In the genomic region with DNA sequence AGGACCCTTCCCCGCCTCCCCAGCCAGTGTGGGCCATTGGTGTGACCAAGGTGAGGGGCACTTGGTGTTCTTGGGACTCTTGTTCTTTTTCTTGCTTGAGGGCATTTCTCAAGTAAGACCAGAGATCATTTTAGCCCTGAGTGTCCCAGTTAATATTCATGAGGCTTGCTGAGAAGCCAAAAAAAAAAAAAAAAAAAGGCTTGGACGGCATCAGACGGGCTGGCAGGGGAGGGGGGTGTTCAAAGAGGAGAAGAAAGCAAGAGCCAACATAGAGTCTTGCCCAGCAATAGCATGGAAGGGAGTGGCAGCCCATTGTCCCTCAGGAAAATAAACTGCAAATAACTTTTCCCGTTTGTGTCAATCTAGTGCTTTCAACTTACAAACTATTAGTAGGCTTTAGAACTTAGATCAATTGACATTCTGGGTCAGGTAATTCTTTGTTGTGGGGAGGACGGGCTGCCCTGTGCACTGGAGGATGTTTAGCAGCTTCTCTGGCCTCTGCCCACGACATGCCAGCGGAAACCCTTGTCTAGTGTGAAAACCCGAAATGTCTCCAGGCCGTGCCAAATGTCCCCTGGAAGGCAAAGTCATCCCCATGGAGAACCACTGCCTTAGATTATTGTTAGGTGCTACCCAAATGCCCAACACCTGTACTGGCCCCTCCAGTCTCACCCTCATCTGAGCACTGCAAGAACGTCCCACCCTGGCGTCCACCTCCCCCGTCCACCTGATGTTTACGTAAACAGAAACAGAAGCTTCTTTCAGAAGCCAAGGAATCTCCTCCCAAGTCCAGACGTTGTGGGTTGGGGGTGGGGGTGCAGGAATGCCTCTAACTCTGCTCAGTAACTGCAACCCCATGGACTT, we compare ENCODE assay signal across 8 cellular contexts.
DNase-seq lines count a peak whose midpoint lies in the region; ATAC-seq and TF ChIP-seq lines count a peak whose summit lies in the region.

No MANE protein-coding gene starts in this region.

- TF ChIP-seq CTCF in GM12875 (IDR thresholded peaks at IDR 0.05; ENCODE audit: borderline replicate concordance, insufficient read depth, low read depth, low read length) (no peak), omental fat pad (IDR thresholded peaks at IDR 0.05) (no peak), right atrium auricular region (IDR thresholded peaks at IDR 0.05) (no peak)

- CTCF ChIA-PET in naive thymus-derived CD4-positive, alpha-beta T cell (lab: Charles Lee): interaction anchor here (0.5 to 5.7 kb wide), 13 partner anchors 14 to 167 kb away, joined by 3 to 51 read pairs (median 6); a partner anchor contains a TSS

- H3K27me3 ChIP-seq in BLaER1 (no peaks in the 10 kb centered on the region), right atrium auricular region (no peaks in the 10 kb centered on the region)
- no peaks in the 10 kb centered on the region for H3K27me3 ChIP-seq in naive thymus-derived CD4-positive, alpha-beta T cell (ENCODE audit: control insufficient read depth in 2 of 2, insufficient read depth in 2 of 2, low read length in 2 of 2)

- H3K4me3 ChIP-seq in BLaER1 (no peak overlapping the region), GM12875 (ENCODE audit: low read depth, low read length) (peak overlapping the region; percentile 23), right atrium auricular region (no peak overlapping the region)
- peak overlapping the region; percentile 56 for H3K4me3 ChIP-seq in naive thymus-derived CD4-positive, alpha-beta T cell (ENCODE audit: low read length)

- no peak overlapping the region for H3K9ac ChIP-seq in BLaER1

- ATAC-seq in naive thymus-derived CD4-positive, alpha-beta T cell: no peak
- ATAC-seq in omental fat pad (ENCODE audit: low FRiP score): no peak

- H3K4me1 ChIP-seq in BLaER1 (peaks cover 85% of the 10 kb centered on the region), right atrium auricular region (peaks cover 0 to 28% of the 10 kb centered on the region in 2 donors)
- peaks cover 91 to 95% of the 10 kb centered on the region in 2 donors for H3K4me1 ChIP-seq in naive thymus-derived CD4-positive, alpha-beta T cell (ENCODE audit: control insufficient read depth in 2 of 2, insufficient read depth in 2 of 2, low read length in 2 of 2)

- DNase-seq in activated T-helper 2 cell treated with anti-CD3 and anti-CD28 coated beads, Interferon-gamma antibody, Interleukin-2, Interleukin-4, amounts not matched to agents 10 μg/mL and 5 μg/mL and 100 μg/mL, durations not matched to agents 14 hours and 24 hours and 36 hours (ENCODE audit: low spot score): no peak
- DNase-seq in naive thymus-derived CD4-positive, alpha-beta T cell: no peak
- DNase-seq in NOMO-1 treated with dmso at 0.1 percent for 144 hours (lab: John Stamatoyannopoulos, UW; ENCODE audit: unreplicated experiment): no peak
- no peak for DNase-seq in omental fat pad (ENCODE audit: low spot score)
- no peak for DNase-seq in AG08396 (ENCODE audit: low spot score)
- no peak for DNase-seq in right atrium auricular region (ENCODE audit: low spot score)

- H3K9me3 ChIP-seq in BLaER1 (no peaks in the 10 kb centered on the region), right atrium auricular region (no peaks in the 10 kb centered on the region)
- no peaks in the 10 kb centered on the region for H3K9me3 ChIP-seq in naive thymus-derived CD4-positive, alpha-beta T cell (ENCODE audit: control insufficient read depth in 2 of 3, low read length in 3 of 3)

- H3K36me3 Mint-ChIP-seq in activated T-helper 2 cell treated with anti-CD3 and anti-CD28 coated beads, Interferon-gamma antibody, Interleukin-2, Interleukin-4, amounts not matched to agents 10 μg/mL and 5 μg/mL and 100 μg/mL, durations not matched to agents 14 hours and 24 hours and 36 hours (ENCODE audit: low read depth): peaks cover 47% of the 10 kb centered on the region
- peaks cover 0 to 34% (median 0%) of the 10 kb centered on the region in 5 donors for H3K36me3 Mint-ChIP-seq in naive thymus-derived CD4-positive, alpha-beta T cell

- H4K20me1 ChIP-seq in BLaER1: no peaks in the 10 kb centered on the region; the same call in 1 of the 2 replicates

- peak overlapping the region; percentile 71 for H3K4me3 Mint-ChIP-seq in activated T-helper 2 cell treated with anti-CD3 and anti-CD28 coated beads, Interferon-gamma antibody, Interleukin-2, Interleukin-4, amounts not matched to agents 10 μg/mL and 5 μg/mL and 100 μg/mL, durations not matched to agents 14 hours and 24 hours and 36 hours (ENCODE audit: low read depth)
- H3K4me3 Mint-ChIP-seq in naive thymus-derived CD4-positive, alpha-beta T cell: peak overlapping the region; percentile 78 to 99 (median 88)

- POLR2A ChIA-PET in naive thymus-derived CD4-positive, alpha-beta T cell (lab: Charles Lee): interaction anchor here (0.7 to 7.1 kb wide), 22 partner anchors 9 to 165 kb away, joined by 3 to 75 read pairs (median 6); a partner anchor contains a TSS

- no peaks in the 10 kb centered on the region for H3K9me3 Mint-ChIP-seq in activated T-helper 2 cell treated with anti-CD3 and anti-CD28 coated beads, Interferon-gamma antibody, Interleukin-2, Interleukin-4, amounts not matched to agents 10 μg/mL and 5 μg/mL and 100 μg/mL, durations not matched to agents 14 hours and 24 hours and 36 hours
- no peaks in the 10 kb centered on the region for H3K9me3 Mint-ChIP-seq in naive thymus-derived CD4-positive, alpha-beta T cell

- H3K27ac Mint-ChIP-seq in activated T-helper 2 cell treated with anti-CD3 and anti-CD28 coated beads, Interferon-gamma antibody, Interleukin-2, Interleukin-4, amounts not matched to agents 10 μg/mL and 5 μg/mL and 100 μg/mL, durations not matched to agents 14 hours and 24 hours and 36 hours: peak overlapping the region; percentile 99
- peak overlapping the region; percentile 77 to 99 (median 95) for H3K27ac Mint-ChIP-seq in naive thymus-derived CD4-positive, alpha-beta T cell

- H3K36me3 ChIP-seq in BLaER1 (peaks cover 67% of the 10 kb centered on the region), right atrium auricular region (no peaks in the 10 kb centered on the region)
- H3K36me3 ChIP-seq in naive thymus-derived CD4-positive, alpha-beta T cell (ENCODE audit: control insufficient read depth in 2 of 3, insufficient read depth in 3 of 3, low read length in 3 of 3): no peaks in the 10 kb centered on the region

- peaks cover 94% of the 10 kb centered on the region for H3K4me1 Mint-ChIP-seq in activated T-helper 2 cell treated with anti-CD3 and anti-CD28 coated beads, Interferon-gamma antibody, Interleukin-2, Interleukin-4, amounts not matched to agents 10 μg/mL and 5 μg/mL and 100 μg/mL, durations not matched to agents 14 hours and 24 hours and 36 hours (ENCODE audit: low read depth)
- H3K4me1 Mint-ChIP-seq in naive thymus-derived CD4-positive, alpha-beta T cell: peaks cover 81 to 100% (median 100%) of the 10 kb centered on the region in 7 donors

- no peaks in the 10 kb centered on the region for H3K27me3 Mint-ChIP-seq in activated T-helper 2 cell treated with anti-CD3 and anti-CD28 coated beads, Interferon-gamma antibody, Interleukin-2, Interleukin-4, amounts not matched to agents 10 μg/mL and 5 μg/mL and 100 μg/mL, durations not matched to agents 14 hours and 24 hours and 36 hours (ENCODE audit: low read depth)
- H3K27me3 Mint-ChIP-seq in naive thymus-derived CD4-positive, alpha-beta T cell: no peaks in the 10 kb centered on the region

- intact Hi-C loops in activated T-helper 2 cell treated with anti-CD3 and anti-CD28 coated beads, Interferon-gamma antibody, Interleukin-2, Interleukin-4, amounts not matched to agents 10 μg/mL and 5 μg/mL and 100 μg/mL, durations not matched to agents 14 hours and 24 hours and 36 hours (cut with micrococcal nuclease): loop anchor here (1.0 kb wide), 6 partner anchors 18 to 311 kb away; a partner anchor contains a TSS
- intact Hi-C loops in naive thymus-derived CD4-positive, alpha-beta T cell (cut with micrococcal nuclease): loop anchor here (1.0 to 5.0 kb wide), 13 partner anchors 7 to 441 kb away; a partner anchor contains a TSS

- peak overlapping the region; percentile 60 for H3K4me2 ChIP-seq in BLaER1

- H3K27ac ChIP-seq in BLaER1 (peak overlapping the region; percentile 53), right atrium auricular region (no peak overlapping the region)
- peak overlapping the region; percentile 90 for H3K27ac ChIP-seq in naive thymus-derived CD4-positive, alpha-beta T cell (ENCODE audit: low read depth, low read length)

Comparison
In these comparisons a context has a peak if more than half of its experiments do, and no peak if none do; other contexts are left out.
1. H3K27ac ChIP-seq: peak in BLaER1 (single experiment) and naive thymus-derived CD4-positive, alpha-beta T cell (single experiment); none in right atrium auricular region (0 of 2).
2. H3K4me3 ChIP-seq: peak in GM12875 (single experiment) and naive thymus-derived CD4-positive, alpha-beta T cell (single experiment); none in BLaER1 (single experiment) and right atrium auricular region (0 of 2).